2 cellular contexts compared by ENCODE assay signal in genomic region chr17:49015179-49015923, GRCh38.
A peak's percentile ranks its signal among the peaks of the same experiment; 100 is the strongest.
TF ChIP-seq lines count a peak whose summit lies in the region.

No MANE protein-coding gene starts in this region.

TF ChIP-seq in HEK293, 187 proteins besides CTCF, POLR2A, EP300 and RAD21 (continues in another document):
- TF ChIP-seq WT1 (tag by site-specific recombination; IDR thresholded peaks at IDR 0.05) = no peak; the same call in 1 of the 2 replicates
- TF ChIP-seq, protein P1, sequence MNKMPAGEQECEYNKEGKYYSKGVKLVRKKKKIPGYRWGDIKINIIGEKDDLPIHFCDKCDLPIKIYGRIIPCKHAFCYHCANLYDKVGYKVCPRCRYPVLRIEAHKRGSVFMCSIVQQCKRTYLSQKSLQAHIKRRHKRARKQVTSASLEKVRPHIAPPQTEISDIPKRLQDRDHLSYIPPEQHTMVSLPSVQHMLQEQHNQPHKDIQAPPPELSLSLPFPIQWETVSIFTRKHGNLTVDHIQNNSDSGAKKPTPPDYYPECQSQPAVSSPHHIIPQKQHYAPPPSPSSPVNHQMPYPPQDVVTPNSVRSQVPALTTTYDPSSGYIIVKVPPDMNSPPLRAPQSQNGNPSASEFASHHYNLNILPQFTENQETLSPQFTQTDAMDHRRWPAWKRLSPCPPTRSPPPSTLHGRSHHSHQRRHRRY (tag by site-specific recombination; IDR thresholded peaks at IDR 0.05) = no peak
- TF ChIP-seq GLIS2 (tag by site-specific recombination; IDR thresholded peaks at IDR 0.05) = peak; percentile 61; the same call in 1 of the 2 replicates
- TF ChIP-seq ZNF146 (tag by site-specific recombination; IDR thresholded peaks at IDR 0.05) = no peak
- no peak for TF ChIP-seq ZBTB21 (tag by site-specific recombination; IDR thresholded peaks at IDR 0.05)
- TF ChIP-seq ZNF223 (tag by site-specific recombination; IDR thresholded peaks at IDR 0.05) = no peak
- no peak for TF ChIP-seq ZNF24 (tag by site-specific recombination; IDR thresholded peaks at IDR 0.05)
- no peak for TF ChIP-seq ZNF184 (tag by site-specific recombination; IDR thresholded peaks at IDR 0.05)
- no peak for TF ChIP-seq ZNF747 (tag by site-specific recombination; IDR thresholded peaks at IDR 0.05)
- TF ChIP-seq, protein P2, sequence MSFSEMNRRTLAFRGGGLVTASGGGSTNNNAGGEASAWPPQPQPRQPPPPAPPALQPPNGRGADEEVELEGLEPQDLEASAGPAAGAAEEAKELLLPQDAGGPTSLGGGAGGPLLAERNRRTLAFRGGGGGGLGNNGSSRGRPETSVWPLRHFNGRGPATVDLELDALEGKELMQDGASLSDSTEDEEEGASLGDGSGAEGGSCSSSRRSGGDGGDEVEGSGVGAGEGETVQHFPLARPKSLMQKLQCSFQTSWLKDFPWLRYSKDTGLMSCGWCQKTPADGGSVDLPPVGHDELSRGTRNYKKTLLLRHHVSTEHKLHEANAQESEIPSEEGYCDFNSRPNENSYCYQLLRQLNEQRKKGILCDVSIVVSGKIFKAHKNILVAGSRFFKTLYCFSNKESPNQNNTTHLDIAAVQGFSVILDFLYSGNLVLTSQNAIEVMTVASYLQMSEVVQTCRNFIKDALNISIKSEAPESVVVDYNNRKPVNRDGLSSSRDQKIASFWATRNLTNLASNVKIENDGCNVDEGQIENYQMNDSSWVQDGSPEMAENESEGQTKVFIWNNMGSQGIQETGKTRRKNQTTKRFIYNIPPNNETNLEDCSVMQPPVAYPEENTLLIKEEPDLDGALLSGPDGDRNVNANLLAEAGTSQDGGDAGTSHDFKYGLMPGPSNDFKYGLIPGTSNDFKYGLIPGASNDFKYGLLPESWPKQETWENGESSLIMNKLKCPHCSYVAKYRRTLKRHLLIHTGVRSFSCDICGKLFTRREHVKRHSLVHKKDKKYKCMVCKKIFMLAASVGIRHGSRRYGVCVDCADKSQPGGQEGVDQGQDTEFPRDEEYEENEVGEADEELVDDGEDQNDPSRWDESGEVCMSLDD (tag by site-specific recombination; IDR thresholded peaks at IDR 0.05) = no peak
- no peak for TF ChIP-seq ZNF366 (tag by site-specific recombination; conservative IDR thresholded peaks at IDR 0.05)
- peak; percentile 40; the same call in 1 of the 2 replicates for TF ChIP-seq IKZF3 (tag by site-specific recombination; IDR thresholded peaks at IDR 0.05)
- TF ChIP-seq ZBTB7A (tag by site-specific recombination; IDR thresholded peaks at IDR 0.05; ENCODE audit: low read depth) = no peak
- peak; percentile 26; the same call in 1 of the 2 replicates for TF ChIP-seq ZNF664 (tag by site-specific recombination; IDR thresholded peaks at IDR 0.05)
- TF ChIP-seq ZNF830 (tag by site-specific recombination; IDR thresholded peaks at IDR 0.05; ENCODE audit: low read depth) = no peak
- TF ChIP-seq, protein P3, sequence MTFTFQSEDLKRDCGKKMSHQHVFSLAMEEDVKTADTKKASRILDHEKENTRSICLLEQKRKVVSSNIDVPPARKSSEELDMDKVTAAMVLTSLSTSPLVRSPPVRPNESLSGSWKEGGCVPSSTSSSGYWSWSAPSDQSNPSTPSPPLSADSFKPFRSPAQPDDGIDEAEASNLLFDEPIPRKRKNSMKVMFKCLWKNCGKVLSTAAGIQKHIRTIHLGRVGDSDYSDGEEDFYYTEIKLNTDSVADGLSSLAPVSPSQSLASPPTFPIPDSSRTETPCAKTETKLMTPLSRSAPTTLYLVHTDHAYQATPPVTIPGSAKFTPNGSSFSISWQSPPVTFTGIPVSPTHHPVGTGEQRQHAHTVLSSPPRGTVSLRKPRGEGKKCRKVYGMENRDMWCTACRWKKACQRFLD (tag by site-specific recombination; IDR thresholded peaks at IDR 0.05) = no peak
- TF ChIP-seq HOXA7 (CRISPR knock-in tag; IDR thresholded peaks at IDR 0.05; ENCODE audit: borderline replicate concordance) = no peak
- no peak for TF ChIP-seq KLF9 (tag by site-specific recombination; IDR thresholded peaks at IDR 0.05; ENCODE audit: low read depth)
- TF ChIP-seq ZNF133 (tag by site-specific recombination; IDR thresholded peaks at IDR 0.05) = no peak
- TF ChIP-seq BCL11B (tag by site-specific recombination; IDR thresholded peaks at IDR 0.05; ENCODE audit: low read depth) = no peak
- TF ChIP-seq ZNF138 (tag by site-specific recombination; IDR thresholded peaks at IDR 0.05; ENCODE audit: borderline replicate concordance) = no peak
- TF ChIP-seq ZNF391 (tag by site-specific recombination; IDR thresholded peaks at IDR 0.05; ENCODE audit: borderline replicate concordance, low read depth) = no peak
- TF ChIP-seq ATF2 (tag by site-specific recombination; IDR thresholded peaks at IDR 0.05; ENCODE audit: low read depth) = no peak
- TF ChIP-seq GLIS1 (tag by site-specific recombination; IDR thresholded peaks at IDR 0.05) = 0 out of 2 replicates have a peak, but pooled peaks have one; percentile 25
- no peak for TF ChIP-seq ZNF140 (tag by site-specific recombination; IDR thresholded peaks at IDR 0.05)
- no peak for TF ChIP-seq GFI1B (tag by site-specific recombination; IDR thresholded peaks at IDR 0.05)
- no peak for TF ChIP-seq KLF17 (tag by site-specific recombination; IDR thresholded peaks at IDR 0.05)
- TF ChIP-seq ZBTB1 (tag by site-specific recombination; IDR thresholded peaks at IDR 0.05) = no peak
- TF ChIP-seq KLF7 (tag by site-specific recombination; IDR thresholded peaks at IDR 0.05; ENCODE audit: borderline replicate concordance) = no peak
- TF ChIP-seq FEZF1 (tag by site-specific recombination; IDR thresholded peaks at IDR 0.05) = peak; percentile 57; the same call in 1 of the 2 replicates

TF ChIP-seq in H1, 55 proteins besides CTCF, POLR2A, EP300 and RAD21:
- TF ChIP-seq SIRT6 (IDR thresholded peaks at IDR 0.05; ENCODE audit: low read length) (no peak), CHD2 (IDR thresholded peaks at IDR 0.05; ENCODE audit: low read length) (no peak), MAX (IDR thresholded peaks at IDR 0.05) (no peak), CEBPB (IDR thresholded peaks at IDR 0.05; ENCODE audit: low read depth, low read length) (no peak), TAF1 (IDR thresholded peaks at IDR 0.05; ENCODE audit: low read depth, low read length) (no peak), TBP (IDR thresholded peaks at IDR 0.05; ENCODE audit: low read depth, low read length) (no peak), NRF1 (IDR thresholded peaks at IDR 0.05; ENCODE audit: low read depth, low read length) (no peak), SUZ12 (IDR thresholded peaks at IDR 0.05; ENCODE audit: low read length) (no peak)
